In genomic region chr15:41977757-41978369, GRCh38 we compare ENCODE assay signal across 21 cellular contexts. TPM values are rescaled to one million over a fixed set of nuclear protein-coding genes. Genes with fewer than 3 reads are reported as not detected.
DNase-seq lines count a peak whose midpoint lies in the region; ATAC-seq, FAIRE-seq and TF ChIP-seq lines count a peak whose summit lies in the region.
"Had no signal": no experiment of that assay in that cellular context is flagged by ENCODE, and none has a peak within 500 bp of the region (broad histone marks: within the 10 kb centered on the region; RNA-seq: fewer than 3 reads in every experiment).

No MANE protein-coding gene starts in this region.

- peaks cover 48% of the 10 kb centered on the region for H3K4me1 Mint-ChIP-seq in activated naive CD4-positive, alpha-beta T cell treated with anti-CD3 and anti-CD28 coated beads, Interleukin-2, amount 10 ng/mL, durations not matched to agents 7 days and 5 days

- WGBS in GM12878 (ENCODE audit: insufficient coverage, insufficient replicate concordance, low lambda C conversion rate, missing lambda C conversion rate): 70% methylated on average over 6 of the region's 6 CpGs

- peaks cover 6% of the 10 kb centered on the region; the same call in 1 of the 2 replicates for H3K4me1 ChIP-seq in GM12878 (ENCODE audit: control insufficient read depth, insufficient read depth, low read length)
- H3K4me1 ChIP-seq in kidney (ENCODE audit: control insufficient read depth in 1 of 2, insufficient read depth in 1 of 2, low read depth in 1 of 2, low read length in 2 of 2): no peaks in the 10 kb centered on the region

- H3K36me3 ChIP-seq in GM12878 (ENCODE audit: control insufficient read depth in 2 of 2, insufficient read depth in 2 of 2, low read length in 1 of 2) (no peaks in the 10 kb centered on the region), kidney (ENCODE audit: control insufficient read depth in 1 of 2, insufficient read depth in 2 of 2, low read length in 2 of 2) (no peaks in the 10 kb centered on the region)
- H3K36me3 ChIP-seq: BLaER1 had no signal

- H3K4me2 ChIP-seq in GM12878 (ENCODE audit: control insufficient read depth, insufficient read depth): no peak overlapping the region
- H3K4me2 ChIP-seq: BLaER1 had no signal

- H3K36me3 Mint-ChIP-seq in activated naive CD4-positive, alpha-beta T cell treated with anti-CD3 and anti-CD28 coated beads, Interleukin-2, amount 10 ng/mL, durations not matched to agents 7 days and 5 days: no peaks in the 10 kb centered on the region
- no peaks in the 10 kb centered on the region for H3K36me3 Mint-ChIP-seq in activated naive CD4-positive, alpha-beta T cell treated with anti-CD3 and anti-CD28 coated beads, Interleukin-2, amount 50 U/mL, for 72 hours
- H3K36me3 Mint-ChIP-seq: CD14-positive monocyte had no signal

- in situ Hi-C loops in GM12878 (cut with MboI): no loop called here

- POLR2A ChIA-PET in GM12878 (lab: Charles Lee): no interaction called here

- H3K4me3 ChIP-seq in GM12878 (no peak overlapping the region), kidney (ENCODE audit: low read length in 2 of 2) (no peak overlapping the region)
- H3K4me3 ChIP-seq: BLaER1 had no signal

- no peak overlapping the region for H3K4me3 Mint-ChIP-seq in activated naive CD4-positive, alpha-beta T cell treated with anti-CD3 and anti-CD28 coated beads, Interleukin-2, amount 10 ng/mL, durations not matched to agents 7 days and 5 days
- H3K4me3 Mint-ChIP-seq: CD14-positive monocyte; CD4-positive, alpha-beta memory T cell; HFFc6 had no signal

- H3K27me3 Mint-ChIP-seq in activated naive CD4-positive, alpha-beta T cell treated with anti-CD3 and anti-CD28 coated beads, Interleukin-2, amount 10 ng/mL, durations not matched to agents 7 days and 5 days: peaks cover 13% of the 10 kb centered on the region

- no peak for TF ChIP-seq EP300 in GM12878 (IDR thresholded peaks at IDR 0.05; ENCODE audit: borderline replicate concordance in 1 of 2, control insufficient read depth in 1 of 2, low read depth in 2 of 2, low read length in 2 of 2)

- H3K9ac ChIP-seq in GM12878 (ENCODE audit: control insufficient read depth, insufficient read depth, low read length) (no peak overlapping the region), kidney (ENCODE audit: low read length in 2 of 2) (no peak overlapping the region)
- H3K9ac ChIP-seq: BLaER1 had no signal

- peaks cover 0 to 2% of the 10 kb centered on the region in 2 experiments; a peak in 1 of 4 replicates for H3K27me3 ChIP-seq in GM12878 (replicated peaks in 1 of 2; ENCODE audit: control insufficient read depth in 2 of 2, insufficient read depth in 2 of 2, low read length in 1 of 2)
- H3K27me3 ChIP-seq: BLaER1 had no signal

- no peak for TF ChIP-seq POLR2A in GM12878 (IDR thresholded peaks at IDR 0.05; ENCODE audit: low read depth, low read length)

- intact Hi-C loops in GM12878 (cut with micrococcal nuclease; ENCODE audit: unreplicated experiment) (no loop called here), kidney (cut with DNase I) (no loop called here)

- RAD21 ChIA-PET in GM12878 (lab: Charles Lee; ENCODE audit: unreplicated experiment): no interaction called here

- no peak overlapping the region for H2AFZ ChIP-seq in GM12878 (ENCODE audit: control insufficient read depth, low read depth, low read length)

- no peak overlapping the region for H3K27ac ChIP-seq in GM12878 (ENCODE audit: control insufficient read depth, insufficient read depth)
- no peak overlapping the region for H3K27ac ChIP-seq in kidney (ENCODE audit: low read depth in 2 of 2, low read length in 2 of 2)
- H3K27ac ChIP-seq: BLaER1 had no signal

- H3K9me3 ChIP-seq in GM12878 (replicated peaks; ENCODE audit: control insufficient read depth, insufficient read depth, low read length): no peaks in the 10 kb centered on the region
- no peaks in the 10 kb centered on the region for H3K9me3 ChIP-seq in kidney (ENCODE audit: control insufficient read depth in 1 of 2, low read length in 2 of 2)
- H3K9me3 ChIP-seq: BLaER1 had no signal

- no TSS peak for BruUV-seq in GM12878 (replicated peaks; lab: Mats Ljungman, UMichigan)

- no peaks in the 10 kb centered on the region for H3K9me3 Mint-ChIP-seq in activated naive CD4-positive, alpha-beta T cell treated with anti-CD3 and anti-CD28 coated beads, Interleukin-2, amount 10 ng/mL, durations not matched to agents 7 days and 5 days
- no peaks in the 10 kb centered on the region for H3K9me3 Mint-ChIP-seq in activated naive CD4-positive, alpha-beta T cell treated with anti-CD3 and anti-CD28 coated beads, Interleukin-2, amount 50 U/mL, for 72 hours
- H3K9me3 Mint-ChIP-seq: CD14-positive monocyte; CD4-positive, alpha-beta memory T cell; HFFc6 had no signal

- H4K20me1 ChIP-seq in GM12878 (ENCODE audit: control insufficient read depth, insufficient read depth): no peaks in the 10 kb centered on the region
- H4K20me1 ChIP-seq: BLaER1 had no signal

- H3K27ac Mint-ChIP-seq in activated naive CD4-positive, alpha-beta T cell treated with anti-CD3 and anti-CD28 coated beads, Interleukin-2, amount 10 ng/mL, durations not matched to agents 7 days and 5 days: peak overlapping the region; percentile 66
- H3K27ac Mint-ChIP-seq in activated naive CD4-positive, alpha-beta T cell treated with anti-CD3 and anti-CD28 coated beads, Interleukin-2, amount 50 U/mL, for 72 hours: no peak overlapping the region
- H3K27ac Mint-ChIP-seq: CD14-positive monocyte, HFFc6 had no signal

- TF ChIP-seq CTCF in GM12878 (IDR thresholded peaks at IDR 0.05 in 2 of 3, conservative IDR thresholded peaks at IDR 0.05 in 1 of 3; ENCODE audit: control insufficient read depth in 2 of 3, extremely low read depth in 1 of 3, insufficient read depth in 1 of 3, low read depth in 3 of 3, low read length in 3 of 3): no peak
- TF ChIP-seq CTCF in kidney (IDR thresholded peaks at IDR 0.05; ENCODE audit: borderline replicate concordance, extremely low read depth, insufficient read depth): no peak

- CTCF ChIA-PET in activated naive CD4-positive, alpha-beta T cell treated with anti-CD3 and anti-CD28 coated beads, Interleukin-2, amount 10 ng/mL, durations not matched to agents 7 days and 5 days (lab: Charles Lee): no interaction called here
- CTCF ChIA-PET in GM12878 (lab: Yijun Ruan, JAX): interaction anchor here (1.6 to 3.3 kb wide), 2 partner anchors 12 to 73 kb away, joined by 3 to 19 read pairs; no protein-coding TSS in a partner anchor

- H3K79me2 ChIP-seq in GM12878 (ENCODE audit: control insufficient read depth, insufficient read depth, low read length): no peaks in the 10 kb centered on the region; the same call in 1 of the 2 replicates

- SMC1A ChIA-PET in GM12878 (lab: Charles Lee; ENCODE audit: uncharacterized antibody, unreplicated experiment): interaction anchor here (1.1 kb wide), 1 partner anchor 41 kb away, joined by 3 read pairs; no protein-coding TSS in a partner anchor

- no peak for TF ChIP-seq RAD21 in GM12878 (IDR thresholded peaks at IDR 0.05; ENCODE audit: insufficient read depth, low read depth, low read length)

- FAIRE-seq in GM12878 (lab: Jason Lieb, UNC) (no peak), kidney (lab: Jason Lieb, UNC) (no peak)

- ATAC-seq in activated naive CD4-positive, alpha-beta T cell treated with anti-CD3 and anti-CD28 coated beads, Interleukin-2, amount 50 U/mL, for 72 hours: no peak
- no peak for ATAC-seq in GM12878
- ATAC-seq: HCT116 had no signal

- DNase-seq in activated naive CD4-positive, alpha-beta T cell treated with anti-CD3 and anti-CD28 coated beads, Interleukin-2, amount 10 ng/mL, durations not matched to agents 7 days and 5 days: no peak
- DNase-seq in activated naive CD4-positive, alpha-beta T cell treated with anti-CD3 and anti-CD28 coated beads, Interleukin-2, amount 50 U/mL, for 72 hours (ENCODE audit: low spot score in 2 of 2): no peak
- DNase-seq in GM12878 (ENCODE audit: low read depth, low spot score) (no peak), mesenteric fat pad (ENCODE audit: low spot score) (peak; percentile 8), Kasumi-1 (lab: John Stamatoyannopoulos, UW) (no peak), kidney (no peak)
- peak; percentile 7 for DNase-seq in stimulated activated CD8-positive, alpha-beta memory T cell treated with anti-CD3 and anti-CD28 coated beads, Interleukin-4, amount 100 ng/mL, for 48 hours
- DNase-seq: 8988T; CD4-positive, alpha-beta memory T cell; DMS153; DMS79; GDM1; GOT3; H7; HFFc6 had no signal

RNA-seq across cellular contexts. Expression of gene EHD4, which starts 5.5 kb away (rescaled TPM):
- 10 to 100 TPM; 25.3 to 60.0 TPM for total RNA-seq in activated naive CD4-positive, alpha-beta T cell treated with anti-CD3 and anti-CD28 coated beads, Interleukin-2, amount 50 U/mL, for 72 hours
- total RNA-seq in GM12878 (2013; cell fraction: nucleolus; rRNA removed): 41.9 and 43.4 TPM in 2 replicates
- total RNA-seq in GM12878 (2014; rRNA removed) (48.2 and 49.6 TPM in 2 replicates), GM12878 (2014; rRNA removed; fragmentation: Illumina TruSeq; extraction: Trizol) (24.3 and 26.0 TPM in 2 replicates), GM12878 (2021) (52.1 and 53.2 TPM in 2 replicates), mesenteric fat pad (35.7 TPM), kidney (38.5 TPM)
- polyA plus RNA-seq in GM12878 (2011; ENCODE audit: low read depth): 15.6 TPM
- polyA plus RNA-seq in GM12878 (2011; rRNA removed) (25.6 and 42.2 TPM in 2 replicates), GM12878 (2014; fragmentation: Illumina TruSeq; extraction: Trizol) (18.9 and 29.3 TPM in 2 replicates), GM12878 (2014; fragmentation: Nextera tagmentation; extraction: Ambion mirVana) (1 to 10 TPM; 4.2 to 8.6 TPM), GM12878 (2014; rRNA removed) (47.3 and 50.1 TPM in 2 replicates), GM12878 (2016; fragmentation: Nextera tagmentation; extraction: Ambion mirVana) (10 to 100 TPM; 60.7 to 62.9 TPM), kidney (ENCODE audit: insufficient read depth, low read depth, low replicate concordance) (15.7 TPM)
- polyA plus RNA-seq in GM12878 (2011; cell fraction: cytosol; rRNA removed): 45.7 and 57.3 TPM in 2 replicates
- polyA plus RNA-seq in GM12878 (2011; cell fraction: nucleus; rRNA removed): 28.0 and 35.6 TPM in 2 replicates
- polyA plus RNA-seq in GM12878 (2012): 26.7 and 28.7 TPM in 2 replicates
- polyA minus RNA-seq in GM12878 (2011; rRNA and poly(A)+ RNA removed): 50.8 and 76.6 TPM in 2 replicates
- polyA minus RNA-seq in GM12878 (2011; cell fraction: cytosol; rRNA and poly(A)+ RNA removed): 28.7 and 30.8 TPM in 2 replicates
- 36.1 and 67.5 TPM in 2 replicates for polyA minus RNA-seq in GM12878 (2011; cell fraction: nucleus; rRNA and poly(A)+ RNA removed)

RNA-seq across cellular contexts. Expression of gene PLA2G4E, which starts 43.0 kb away (rescaled TPM):
- not detected for total RNA-seq in activated naive CD4-positive, alpha-beta T cell treated with anti-CD3 and anti-CD28 coated beads, Interleukin-2, amount 50 U/mL, for 72 hours
- total RNA-seq in GM12878 (2013; cell fraction: nucleolus; rRNA removed): 0.07 and 0.46 TPM in 2 replicates
- total RNA-seq in GM12878 (2014; rRNA removed) (0.06 TPM in 1 of 2 replicates, not detected in the other), GM12878 (2014; rRNA removed; fragmentation: Illumina TruSeq; extraction: Trizol) (0.05 TPM in 1 of 2 replicates, not detected in the other), GM12878 (2021) (0.05 and 0.11 TPM in 2 replicates), mesenteric fat pad (not detected), kidney (not detected)
- not detected for polyA plus RNA-seq in GM12878 (2011; ENCODE audit: low read depth)
- polyA plus RNA-seq in GM12878 (2011; rRNA removed) (0.07 TPM in 2 replicates), GM12878 (2014; fragmentation: Illumina TruSeq; extraction: Trizol) (0.06 TPM in 1 of 2 replicates, not detected in the other), GM12878 (2014; fragmentation: Nextera tagmentation; extraction: Ambion mirVana) (not detected), GM12878 (2014; rRNA removed) (0.15 and 0.32 TPM in 2 replicates), GM12878 (2016; fragmentation: Nextera tagmentation; extraction: Ambion mirVana) (not detected), kidney (ENCODE audit: insufficient read depth, low read depth, low replicate concordance) (not detected)
- 0.07 and 0.10 TPM in 2 replicates for polyA plus RNA-seq in GM12878 (2011; cell fraction: cytosol; rRNA removed)
- polyA plus RNA-seq in GM12878 (2011; cell fraction: nucleus; rRNA removed): 0.21 and 0.28 TPM in 2 replicates
- 0.06 TPM in 1 of 2 replicates, not detected in the other for polyA plus RNA-seq in GM12878 (2012)
- polyA minus RNA-seq in GM12878 (2011; rRNA and poly(A)+ RNA removed): 0.10 and 0.37 TPM in 2 replicates
- polyA minus RNA-seq in GM12878 (2011; cell fraction: cytosol; rRNA and poly(A)+ RNA removed): not detected in 2 replicates
- polyA minus RNA-seq in GM12878 (2011; cell fraction: nucleus; rRNA and poly(A)+ RNA removed): not detected in 2 replicates
- total RNA-seq: A673; CD4-positive, alpha-beta memory T cell; Daoy; H7; HFFc6 had no signal
- polyA plus RNA-seq: AG04450; CD14-positive monocyte; CD4-positive, alpha-beta memory T cell had no signal

Comparison
In these comparisons a context has a peak if more than half of its experiments do, and no peak if none do; other contexts are left out.
1. DNase-seq: peak in mesenteric fat pad (single experiment) and stimulated activated CD8-positive, alpha-beta memory T cell treated with anti-CD3 and anti-CD28 coated beads, Interleukin-4, amount 100 ng/mL, for 48 hours (single experiment); none in activated naive CD4-positive, alpha-beta T cell treated with anti-CD3 and anti-CD28 coated beads, Interleukin-2, amount 10 ng/mL, durations not matched to agents 7 days and 5 days (single experiment), activated naive CD4-positive, alpha-beta T cell treated with anti-CD3 and anti-CD28 coated beads, Interleukin-2, amount 50 U/mL, for 72 hours (0 of 2), GM12878 (single experiment), Kasumi-1 (0 of 2) and kidney (single experiment).